ENCODE assay signal across 14 cellular contexts in genomic region chr7:49119706-49120105, GRCh38.
DNase-seq lines count a peak whose midpoint lies in the region; FAIRE-seq and TF ChIP-seq lines count a peak whose summit lies in the region.
"Had no signal": no experiment of that assay in that cellular context is flagged by ENCODE, and none has a peak within 500 bp of the region (broad histone marks: within the 10 kb centered on the region; RNA-seq: fewer than 3 reads in every experiment).

No MANE protein-coding gene starts in this region.

- peak overlapping the region; percentile 36 for H3K4ac ChIP-seq in H1 (replicated peaks; ENCODE audit: insufficient read length, low read depth, low read length)

- no peak overlapping the region for H3K4me3 ChIP-seq in H1 (ENCODE audit: extremely low read depth in 1 of 4, insufficient read depth in 2 of 4, low read depth in 3 of 4, low read length in 4 of 4)

- H2BK12ac ChIP-seq in H1 (ENCODE audit: low read depth, low read length) = peak overlapping the region; percentile 60; the same call in 1 of the 2 replicates

- no peak overlapping the region for H4K5ac ChIP-seq in H1 (ENCODE audit: insufficient read length, low read depth, low read length)

- TF ChIP-seq RAD21 in H1 (IDR thresholded peaks at IDR 0.05 in 1 of 2, conservative IDR thresholded peaks at IDR 0.05 in 1 of 2; ENCODE audit: low read depth in 2 of 2, low read length in 2 of 2) = no peak

- H3K23me2 ChIP-seq in H1 (ENCODE audit: low read depth, low read length) = no peaks in the 10 kb centered on the region

- no peaks in the 10 kb centered on the region for H3K4me1 ChIP-seq in H1 (replicated peaks in 1 of 4; ENCODE audit: control insufficient read depth in 3 of 4, insufficient read depth in 4 of 4, low read length in 3 of 4)
- H3K4me1 ChIP-seq: BE2C had no signal

- no peaks in the 10 kb centered on the region for H3K79me2 ChIP-seq in H1 (ENCODE audit: control insufficient read depth in 1 of 2, insufficient read depth in 2 of 2, low read length in 2 of 2)

- no peak for TF ChIP-seq EP300 in H1 (IDR thresholded peaks at IDR 0.05; ENCODE audit: borderline replicate concordance in 1 of 2, low read depth in 2 of 2, low read length in 2 of 2)

- peak overlapping the region; percentile 90 for H2AFZ ChIP-seq in H1 (ENCODE audit: low read length)

- FAIRE-seq in H1 (lab: Jason Lieb, UNC) = no peak
- FAIRE-seq: G401.6, GM12892, H54 had no signal

- no peak overlapping the region for H2BK15ac ChIP-seq in H1 (ENCODE audit: low read length)

- H3K79me1 ChIP-seq in H1 (ENCODE audit: low read depth, low read length) = no peaks in the 10 kb centered on the region

- POLR2A ChIA-PET in H1 (lab: Charles Lee; ENCODE audit: partially characterized antibody) = interaction anchor here (1.5 kb wide), 1 partner anchor 17 kb away, joined by 4 read pairs; no protein-coding TSS in a partner anchor

- no peak for TF ChIP-seq CTCF in H1 (IDR thresholded peaks at IDR 0.05; ENCODE audit: control extremely low read depth in 1 of 3, insufficient read depth in 1 of 3, low read depth in 1 of 3, low read length in 3 of 3)

- H3K56ac ChIP-seq in H1 (replicated peaks; ENCODE audit: insufficient read length, low read depth, low read length) = no peak overlapping the region

- no peak overlapping the region for H3K23ac ChIP-seq in H1 (ENCODE audit: insufficient read length)

- peak overlapping the region; percentile 87; the same call in 1 of the 2 replicates for H2BK20ac ChIP-seq in H1 (ENCODE audit: low read length)

- no peak overlapping the region for H2AK5ac ChIP-seq in H1 (ENCODE audit: low read depth, low read length)

- H4K91ac ChIP-seq in H1 (replicated peaks; ENCODE audit: insufficient read length, low read length) = peak overlapping the region; percentile 20

- no peak overlapping the region for H3K27ac ChIP-seq in H1 (ENCODE audit: low read depth, low read length)
- H3K27ac ChIP-seq: C4-2B had no signal

- 95% methylated on average over 2 of the region's 2 CpGs; no CpG with 5 or more reads in 1 of the 2 experiments for WGBS in H1 (ENCODE audit: extremely low coverage in 1 of 2, insufficient coverage in 1 of 2, insufficient read length in 1 of 2, insufficient replicate concordance in 2 of 2, low coverage in 1 of 2, low lambda C conversion rate in 2 of 2, missing lambda C conversion rate in 1 of 2), 2 experiments

- peak overlapping the region; percentile 6 for H2BK120ac ChIP-seq in H1 (replicated peaks; ENCODE audit: low read depth, low read length)

- no peak for TF ChIP-seq POLR2A in H1 (IDR thresholded peaks at IDR 0.05; ENCODE audit: control extremely low read depth in 1 of 2, low read depth in 2 of 2, low read length in 2 of 2)

- H3K14ac ChIP-seq in H1 (ENCODE audit: insufficient read length) = no peak overlapping the region

- H3K27me3 ChIP-seq in H1 (replicated peaks in 1 of 4; ENCODE audit: control insufficient read depth in 3 of 4, extremely low read depth in 1 of 4, insufficient read depth in 3 of 4, low read length in 3 of 4) = no peaks in the 10 kb centered on the region
- H3K27me3 ChIP-seq: BE2C had no signal

- H3K9me3 ChIP-seq in H1 (ENCODE audit: insufficient read depth in 2 of 2, low read depth in 1 of 2, low read length in 1 of 2) = no peaks in the 10 kb centered on the region
- H3K9me3 ChIP-seq: BE2C had no signal

- H4K20me1 ChIP-seq in H1 (replicated peaks in 1 of 2; ENCODE audit: control insufficient read depth in 1 of 2, insufficient read depth in 2 of 2, low read length in 2 of 2) = no peaks in the 10 kb centered on the region

- H2BK5ac ChIP-seq in H1 (ENCODE audit: low read depth, low read length) = peak overlapping the region; percentile 32; the same call in 1 of the 2 replicates

- no peaks in the 10 kb centered on the region for H3K36me3 ChIP-seq in H1 (ENCODE audit: control insufficient read depth in 2 of 4, insufficient read depth in 4 of 4, low read length in 3 of 4)
- H3K36me3 ChIP-seq: BE2C had no signal

- H3K4me2 ChIP-seq in H1 (ENCODE audit: insufficient read depth in 1 of 2, low read depth in 2 of 2, low read length in 2 of 2) = no peak overlapping the region

- H4K8ac ChIP-seq in H1 (ENCODE audit: extremely low read depth, insufficient read depth, low read length) = no peak overlapping the region

- CTCF ChIA-PET in H1 (lab: Charles Lee; ENCODE audit: partially characterized antibody) = interaction anchor here (0.8 kb wide), 1 partner anchor 20 kb away, joined by 6 read pairs; no protein-coding TSS in a partner anchor

- H3K9ac ChIP-seq in H1 (replicated peaks in 1 of 4; ENCODE audit: extremely low read depth in 1 of 4, low read depth in 3 of 4, low read length in 3 of 4) = no peak overlapping the region

- peak overlapping the region; percentile 68 for H3K18ac ChIP-seq in H1 (ENCODE audit: extremely low read depth, low read length)

- DNase-seq in M059J (ENCODE audit: low read depth) (peak; percentile 17), H1 (ENCODE audit: low read depth in 1 of 2, low spot score in 2 of 2) (no peak), islet precursor cell (peak; percentile 66), AG08396 (ENCODE audit: low spot score) (no peak), NCI-H510A (lab: John Stamatoyannopoulos, UW) (no peak), activated T-cell treated with anti-CD3 and anti-CD28 coated beads for 4 hours (no peak)
- DNase-seq in activated CD8-positive, alpha-beta memory T cell treated with anti-CD3 and anti-CD28 coated beads for 24 hours = no peak
- DNase-seq: BE2C; CD4-positive, alpha-beta memory T cell; DMS79 had no signal

TF ChIP-seq in H1, 55 proteins besides CTCF, POLR2A, EP300 and RAD21:
- TF ChIP-seq HDAC6 (IDR thresholded peaks at IDR 0.05; ENCODE audit: low read depth, low read length) = no peak
- no peak for TF ChIP-seq GABPA (IDR thresholded peaks at IDR 0.05; ENCODE audit: borderline replicate concordance, insufficient read depth, low read length)
- TF ChIP-seq SP2 (IDR thresholded peaks at IDR 0.05; ENCODE audit: low read length) = no peak
- no peak for TF ChIP-seq CHD2 (IDR thresholded peaks at IDR 0.05; ENCODE audit: low read length)
- TF ChIP-seq SIRT6 (IDR thresholded peaks at IDR 0.05; ENCODE audit: low read length) = no peak

Comparison
In these comparisons a context has a peak if more than half of its experiments do, and no peak if none do; other contexts are left out.
1. DNase-seq: peak in M059J (single experiment) and islet precursor cell (single experiment); none in H1 (0 of 2), AG08396 (single experiment), NCI-H510A (single experiment), activated T-cell treated with anti-CD3 and anti-CD28 coated beads for 4 hours (single experiment) and activated CD8-positive, alpha-beta memory T cell treated with anti-CD3 and anti-CD28 coated beads for 24 hours (single experiment).